ENCODE assay signal across 1 cellular context in the genomic region with DNA sequence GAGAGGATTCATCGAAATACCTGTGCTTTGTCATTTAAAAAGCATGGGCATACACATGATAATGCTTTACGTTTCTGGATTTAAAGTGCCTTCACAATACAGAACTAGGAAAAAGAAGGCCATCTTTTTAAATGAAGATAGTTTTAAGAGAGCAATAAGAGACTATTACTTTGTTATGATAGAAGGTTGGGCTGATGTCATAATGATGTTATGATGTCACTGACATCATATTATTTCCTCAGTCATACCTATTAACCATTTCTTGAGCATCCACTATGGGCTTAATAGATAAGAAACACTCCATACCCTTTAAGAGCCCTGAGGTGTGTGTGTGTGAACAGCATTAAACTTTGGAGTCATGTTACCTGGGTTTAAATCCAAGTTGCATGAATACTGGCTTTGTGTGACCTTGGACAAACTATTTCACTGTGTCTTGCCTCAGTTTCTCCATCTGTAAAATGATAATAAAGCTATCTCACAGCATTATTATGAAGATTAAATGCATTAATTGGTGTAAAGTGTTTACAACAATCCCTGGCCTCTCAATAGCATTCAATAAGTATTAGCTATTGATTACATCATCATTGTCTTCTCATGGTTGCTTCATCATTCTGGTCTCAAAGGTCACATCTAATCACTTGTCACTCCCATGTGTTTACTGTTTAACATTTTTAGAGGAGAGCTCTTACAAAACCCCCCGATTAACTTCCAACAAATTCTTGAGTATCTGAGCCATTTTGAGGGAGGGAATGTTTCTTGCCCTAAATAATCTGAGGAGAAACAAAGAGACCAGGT.
TF ChIP-seq lines count a peak whose summit lies in the region.

No MANE protein-coding gene starts in this region.

TF ChIP-seq in A549, 52 proteins besides CTCF, POLR2A, EP300 and RAD21 (continued from another document):
- TF ChIP-seq, protein P1, sequence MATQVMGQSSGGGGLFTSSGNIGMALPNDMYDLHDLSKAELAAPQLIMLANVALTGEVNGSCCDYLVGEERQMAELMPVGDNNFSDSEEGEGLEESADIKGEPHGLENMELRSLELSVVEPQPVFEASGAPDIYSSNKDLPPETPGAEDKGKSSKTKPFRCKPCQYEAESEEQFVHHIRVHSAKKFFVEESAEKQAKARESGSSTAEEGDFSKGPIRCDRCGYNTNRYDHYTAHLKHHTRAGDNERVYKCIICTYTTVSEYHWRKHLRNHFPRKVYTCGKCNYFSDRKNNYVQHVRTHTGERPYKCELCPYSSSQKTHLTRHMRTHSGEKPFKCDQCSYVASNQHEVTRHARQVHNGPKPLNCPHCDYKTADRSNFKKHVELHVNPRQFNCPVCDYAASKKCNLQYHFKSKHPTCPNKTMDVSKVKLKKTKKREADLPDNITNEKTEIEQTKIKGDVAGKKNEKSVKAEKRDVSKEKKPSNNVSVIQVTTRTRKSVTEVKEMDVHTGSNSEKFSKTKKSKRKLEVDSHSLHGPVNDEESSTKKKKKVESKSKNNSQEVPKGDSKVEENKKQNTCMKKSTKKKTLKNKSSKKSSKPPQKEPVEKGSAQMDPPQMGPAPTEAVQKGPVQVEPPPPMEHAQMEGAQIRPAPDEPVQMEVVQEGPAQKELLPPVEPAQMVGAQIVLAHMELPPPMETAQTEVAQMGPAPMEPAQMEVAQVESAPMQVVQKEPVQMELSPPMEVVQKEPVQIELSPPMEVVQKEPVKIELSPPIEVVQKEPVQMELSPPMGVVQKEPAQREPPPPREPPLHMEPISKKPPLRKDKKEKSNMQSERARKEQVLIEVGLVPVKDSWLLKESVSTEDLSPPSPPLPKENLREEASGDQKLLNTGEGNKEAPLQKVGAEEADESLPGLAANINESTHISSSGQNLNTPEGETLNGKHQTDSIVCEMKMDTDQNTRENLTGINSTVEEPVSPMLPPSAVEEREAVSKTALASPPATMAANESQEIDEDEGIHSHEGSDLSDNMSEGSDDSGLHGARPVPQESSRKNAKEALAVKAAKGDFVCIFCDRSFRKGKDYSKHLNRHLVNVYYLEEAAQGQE (IDR thresholded peaks at IDR 0.05) = no peak
- no peak for TF ChIP-seq JUN (IDR thresholded peaks at IDR 0.05)
- no peak for TF ChIP-seq FOSL2 (IDR thresholded peaks at IDR 0.05)
- no peak for TF ChIP-seq FOSL2 (CRISPR knock-in tag; IDR thresholded peaks at IDR 0.05)
- no peak for TF ChIP-seq NR3C1 (IDR thresholded peaks at IDR 0.05)
- no peak for TF ChIP-seq BHLHE40 (IDR thresholded peaks at IDR 0.05; ENCODE audit: low read depth, low read length)
- no peak for TF ChIP-seq POLR2AphosphoS2 (conservative IDR thresholded peaks at IDR 0.05; ENCODE audit: low read length)
